8 cellular contexts compared by ENCODE assay signal in the genomic region with DNA sequence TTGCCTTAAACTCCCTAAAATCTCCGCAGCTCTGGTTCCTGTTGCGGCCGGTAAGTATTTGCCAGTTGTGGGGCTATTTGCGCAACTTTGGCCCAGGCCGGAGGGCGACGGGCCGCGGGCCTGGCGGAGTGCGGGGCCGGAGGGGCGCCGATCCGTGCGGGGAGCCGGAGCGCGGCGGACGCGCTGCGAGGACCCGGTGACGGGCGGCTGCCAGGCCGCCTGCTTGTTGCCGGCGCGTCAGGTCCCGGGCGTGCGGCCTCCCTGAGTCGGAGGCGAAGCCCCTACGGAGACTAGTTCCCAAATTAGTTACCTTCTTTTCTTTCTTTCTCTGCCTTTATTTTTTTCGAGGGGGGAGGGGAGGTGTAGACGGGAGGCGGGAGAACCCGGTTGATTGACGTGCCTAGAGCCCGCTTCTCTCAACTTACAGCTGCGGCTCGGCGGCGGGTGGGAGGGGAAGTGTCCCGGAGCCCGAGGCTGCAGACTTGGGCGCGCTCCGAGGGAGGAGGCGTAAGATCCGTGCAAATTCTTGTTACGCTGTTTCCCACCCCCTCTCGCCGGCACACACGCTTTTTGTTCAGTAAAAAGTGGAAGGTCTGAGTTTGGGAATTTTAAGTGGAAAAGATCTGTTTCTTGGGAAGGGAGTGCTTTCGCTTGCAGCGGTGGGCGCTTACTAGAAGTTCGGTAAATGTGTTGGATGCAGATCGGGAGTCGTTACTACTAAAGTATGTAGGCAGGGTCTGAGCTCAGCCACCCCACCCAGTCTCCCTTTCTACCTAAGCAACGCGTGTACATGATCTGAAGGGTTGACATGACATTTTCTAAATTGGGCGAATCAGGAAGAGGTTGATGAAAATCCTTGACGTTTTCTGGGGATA. TPM values are rescaled to one million over a fixed set of nuclear protein-coding genes. Genes with fewer than 3 reads are reported as not detected.
A peak's percentile ranks its signal among the peaks of the same experiment; 100 is the strongest.
DNase-seq lines count a peak whose midpoint lies in the region; ATAC-seq and TF ChIP-seq lines count a peak whose summit lies in the region.

No MANE protein-coding gene starts in this region.

- DNase-seq in Calu3 = peak; percentile 85
- peak; percentile 89 for DNase-seq in M059J (ENCODE audit: low read depth)
- DNase-seq in SIG-M5 treated with dmso at 0.1 percent for 504 hours (lab: John Stamatoyannopoulos, UW; ENCODE audit: unreplicated experiment) = peak; percentile 88
- peak; percentile 70 for DNase-seq in activated gamma-delta T cell treated with anti-CD3 and anti-CD28 coated beads, Interleukin-2, amount 50 U/mL, for 16 hours (ENCODE audit: low read depth)
- DNase-seq in foreskin keratinocyte = peak; percentile 66 to 81
- peak; percentile 64 for DNase-seq in neural crest cell (ENCODE audit: low read depth, low spot score)

- peak overlapping the region; percentile 82 for H3K4me3 Mint-ChIP-seq in Calu3 (ENCODE audit: low read depth, unreplicated experiment)
- H3K4me3 Mint-ChIP-seq in neural crest cell = peak overlapping the region; percentile 95
- H3K4me3 Mint-ChIP-seq in stimulated activated naive CD8-positive, alpha-beta T cell treated with anti-CD3 and anti-CD28 coated beads, Interleukin-15, Interleukin-2, amounts not matched to agents 100 ng/mL and 50 ng/mL, for 24 hours = peak overlapping the region; percentile 98

- peaks cover 58% of the 10 kb centered on the region for H3K36me3 Mint-ChIP-seq in Calu3 (ENCODE audit: insufficient read depth, unreplicated experiment)
- no peaks in the 10 kb centered on the region for H3K36me3 Mint-ChIP-seq in neural crest cell (ENCODE audit: low read depth)
- peaks cover 26% of the 10 kb centered on the region for H3K36me3 Mint-ChIP-seq in stimulated activated naive CD8-positive, alpha-beta T cell treated with anti-CD3 and anti-CD28 coated beads, Interleukin-15, Interleukin-2, amounts not matched to agents 100 ng/mL and 50 ng/mL, for 24 hours (ENCODE audit: low read depth)

- H3K27me3 Mint-ChIP-seq in Calu3 (ENCODE audit: unreplicated experiment) (no peaks in the 10 kb centered on the region), neural crest cell (ENCODE audit: low read depth) (no peaks in the 10 kb centered on the region)
- H3K27me3 Mint-ChIP-seq in stimulated activated naive CD8-positive, alpha-beta T cell treated with anti-CD3 and anti-CD28 coated beads, Interleukin-15, Interleukin-2, amounts not matched to agents 100 ng/mL and 50 ng/mL, for 24 hours = no peaks in the 10 kb centered on the region

- H3K27ac ChIP-seq in foreskin keratinocyte = peak overlapping the region; percentile 91

- H3K27ac Mint-ChIP-seq in Calu3 (ENCODE audit: unreplicated experiment) = peak overlapping the region; percentile 99
- peak overlapping the region; percentile 97 for H3K27ac Mint-ChIP-seq in neural crest cell (ENCODE audit: unreplicated experiment)
- H3K27ac Mint-ChIP-seq in stimulated activated naive CD8-positive, alpha-beta T cell treated with anti-CD3 and anti-CD28 coated beads, Interleukin-15, Interleukin-2, amounts not matched to agents 100 ng/mL and 50 ng/mL, for 24 hours = peak overlapping the region; percentile 100

- intact Hi-C loops in Calu3 (cut with micrococcal nuclease; ENCODE audit: unreplicated experiment) = no loop called here

- TF ChIP-seq CTCF in Calu3 (IDR thresholded peaks at IDR 0.05; ENCODE audit: unreplicated experiment) (no peak), foreskin keratinocyte (conservative IDR thresholded peaks at IDR 0.05) (no peak), neural crest cell (conservative IDR thresholded peaks at IDR 0.05) (no peak)

- H3K27me3 ChIP-seq in foreskin keratinocyte = no peaks in the 10 kb centered on the region

- CTCF ChIA-PET in Calu3 (lab: Charles Lee) = no interaction called here

- H3K4me1 Mint-ChIP-seq in Calu3 (ENCODE audit: low read depth, unreplicated experiment) = peaks cover 31% of the 10 kb centered on the region
- peaks cover 63% of the 10 kb centered on the region for H3K4me1 Mint-ChIP-seq in neural crest cell
- H3K4me1 Mint-ChIP-seq in stimulated activated naive CD8-positive, alpha-beta T cell treated with anti-CD3 and anti-CD28 coated beads, Interleukin-15, Interleukin-2, amounts not matched to agents 100 ng/mL and 50 ng/mL, for 24 hours (ENCODE audit: low read depth) = peaks cover 76% of the 10 kb centered on the region

- H3K9me3 Mint-ChIP-seq in Calu3 (ENCODE audit: low read depth, unreplicated experiment) = no peaks in the 10 kb centered on the region
- H3K9me3 Mint-ChIP-seq in neural crest cell = no peaks in the 10 kb centered on the region
- H3K9me3 Mint-ChIP-seq in stimulated activated naive CD8-positive, alpha-beta T cell treated with anti-CD3 and anti-CD28 coated beads, Interleukin-15, Interleukin-2, amounts not matched to agents 100 ng/mL and 50 ng/mL, for 24 hours = no peaks in the 10 kb centered on the region

- H3K4me1 ChIP-seq in foreskin keratinocyte = peaks cover 39% of the 10 kb centered on the region

- ATAC-seq in GM21825 (IDR thresholded peaks at IDR 0.05; ENCODE audit: unreplicated experiment) (peak; percentile 24), foreskin keratinocyte (peak; percentile 58)

- no TSS peak for BruUV-seq in Calu3 (replicated peaks; lab: Mats Ljungman, UMichigan)

RNA-seq across cellular contexts. Expression of a gene that starts 0.6 kb away (rescaled TPM):
- total RNA-seq in Calu3 (2022) (28.1 and 29.4 TPM in 2 replicates), foreskin keratinocyte (28.4 and 34.3 TPM in 2 replicates), neural crest cell (36.0 and 41.4 TPM in 2 replicates)
- total RNA-seq in M059J (2014; rRNA removed; shearing (Covaris generic)) = 44.1 and 51.4 TPM in 2 replicates
- 6.1 and 6.9 TPM in 2 replicates for polyA plus RNA-seq in foreskin keratinocyte

RNA-seq across cellular contexts. Expression of a gene that starts 1.5 kb away (rescaled TPM):
- total RNA-seq in Calu3 (2022) (10.4 and 11.3 TPM in 2 replicates), foreskin keratinocyte (7.1 TPM in 2 replicates), neural crest cell (14.1 and 14.4 TPM in 2 replicates)
- total RNA-seq in M059J (2014; rRNA removed; shearing (Covaris generic)) = 5.5 and 6.3 TPM in 2 replicates
- polyA plus RNA-seq in foreskin keratinocyte = 2.1 and 3.2 TPM in 2 replicates

RNA-seq across cellular contexts. Expression of a gene that starts 35.4 kb away (rescaled TPM):
- 3.6 and 4.1 TPM in 2 replicates for total RNA-seq in Calu3 (2022)
- total RNA-seq in M059J (2014; rRNA removed; shearing (Covaris generic)) = 1.2 and 2.6 TPM in 2 replicates
- 23.1 and 33.2 TPM in 2 replicates for total RNA-seq in foreskin keratinocyte
- 13.6 and 22.1 TPM in 2 replicates for polyA plus RNA-seq in foreskin keratinocyte
- total RNA-seq in neural crest cell = 2.6 and 2.7 TPM in 2 replicates

RNA-seq across cellular contexts. Expression of a gene that starts 39.8 kb away (rescaled TPM):
- total RNA-seq in Calu3 (2022) (1.1 and 1.7 TPM in 2 replicates), foreskin keratinocyte (0.10 and 0.11 TPM in 2 replicates), neural crest cell (1.3 and 1.4 TPM in 2 replicates)
- 3.9 and 4.9 TPM in 2 replicates for total RNA-seq in M059J (2014; rRNA removed; shearing (Covaris generic))
- 0.01 and 0.02 TPM in 2 replicates for polyA plus RNA-seq in foreskin keratinocyte

RNA-seq across cellular contexts. Expression of a gene that starts 44.6 kb away (rescaled TPM):
- total RNA-seq in Calu3 (2022) (0.40 TPM in 1 of 2 replicates, not detected in the other), foreskin keratinocyte (0.88 and 0.99 TPM in 2 replicates), neural crest cell (0.33 and 1.1 TPM in 2 replicates)
- total RNA-seq in M059J (2014; rRNA removed; shearing (Covaris generic)) = 0.10 and 0.89 TPM in 2 replicates
- 0.39 and 0.41 TPM in 2 replicates for polyA plus RNA-seq in foreskin keratinocyte

Comparison
In these comparisons a context has a peak if more than half of its experiments do, and no peak if none do; other contexts are left out.
1. Peak in every context shown above with its lines: DNase-seq, ATAC-seq and H3K27ac ChIP-seq.